1 cellular context compared by ENCODE assay signal in the genomic region with DNA sequence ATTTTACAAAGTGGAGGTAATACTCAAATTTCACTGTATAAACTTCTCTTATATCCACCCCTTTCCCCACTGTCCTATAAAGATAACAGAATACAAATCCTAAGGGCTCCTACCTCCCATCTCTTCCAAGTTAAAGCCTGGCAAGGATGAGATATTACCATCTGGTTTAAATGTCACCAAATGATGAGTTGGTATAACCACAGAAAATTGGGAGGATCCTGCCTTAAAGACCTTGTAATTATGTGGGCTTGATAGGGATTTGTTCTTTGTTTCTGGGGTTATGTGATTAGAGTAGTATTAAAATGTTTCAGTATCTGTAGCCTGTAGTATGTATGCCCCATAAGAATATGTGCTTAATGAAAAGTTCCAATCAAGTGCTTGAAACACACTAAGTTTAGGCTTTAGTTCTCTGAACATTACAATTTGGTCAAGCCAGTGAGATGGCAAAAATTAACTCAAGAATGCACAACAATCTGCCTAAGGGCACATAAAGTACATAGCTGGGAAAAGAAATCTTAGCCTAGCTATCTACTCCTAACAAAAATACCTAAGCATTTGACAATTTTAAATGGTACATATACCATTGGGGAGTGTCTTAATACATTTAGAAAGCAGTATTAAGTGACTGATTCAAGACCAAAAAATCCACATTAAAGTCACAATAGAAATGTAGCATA.
TF ChIP-seq lines count a peak whose summit lies in the region.

No MANE protein-coding gene starts in this region.

TF ChIP-seq in IMR-90, 13 proteins besides CTCF, POLR2A, EP300 and RAD21 (continued from another document):
- TF ChIP-seq, protein P1, sequence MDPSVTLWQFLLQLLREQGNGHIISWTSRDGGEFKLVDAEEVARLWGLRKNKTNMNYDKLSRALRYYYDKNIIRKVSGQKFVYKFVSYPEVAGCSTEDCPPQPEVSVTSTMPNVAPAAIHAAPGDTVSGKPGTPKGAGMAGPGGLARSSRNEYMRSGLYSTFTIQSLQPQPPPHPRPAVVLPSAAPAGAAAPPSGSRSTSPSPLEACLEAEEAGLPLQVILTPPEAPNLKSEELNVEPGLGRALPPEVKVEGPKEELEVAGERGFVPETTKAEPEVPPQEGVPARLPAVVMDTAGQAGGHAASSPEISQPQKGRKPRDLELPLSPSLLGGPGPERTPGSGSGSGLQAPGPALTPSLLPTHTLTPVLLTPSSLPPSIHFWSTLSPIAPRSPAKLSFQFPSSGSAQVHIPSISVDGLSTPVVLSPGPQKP (IDR thresholded peaks at IDR 0.05; ENCODE audit: borderline replicate concordance, low read depth, low read length), result no peak
